Comparison of ENCODE assay signal across 17 cellular contexts in the genomic region with DNA sequence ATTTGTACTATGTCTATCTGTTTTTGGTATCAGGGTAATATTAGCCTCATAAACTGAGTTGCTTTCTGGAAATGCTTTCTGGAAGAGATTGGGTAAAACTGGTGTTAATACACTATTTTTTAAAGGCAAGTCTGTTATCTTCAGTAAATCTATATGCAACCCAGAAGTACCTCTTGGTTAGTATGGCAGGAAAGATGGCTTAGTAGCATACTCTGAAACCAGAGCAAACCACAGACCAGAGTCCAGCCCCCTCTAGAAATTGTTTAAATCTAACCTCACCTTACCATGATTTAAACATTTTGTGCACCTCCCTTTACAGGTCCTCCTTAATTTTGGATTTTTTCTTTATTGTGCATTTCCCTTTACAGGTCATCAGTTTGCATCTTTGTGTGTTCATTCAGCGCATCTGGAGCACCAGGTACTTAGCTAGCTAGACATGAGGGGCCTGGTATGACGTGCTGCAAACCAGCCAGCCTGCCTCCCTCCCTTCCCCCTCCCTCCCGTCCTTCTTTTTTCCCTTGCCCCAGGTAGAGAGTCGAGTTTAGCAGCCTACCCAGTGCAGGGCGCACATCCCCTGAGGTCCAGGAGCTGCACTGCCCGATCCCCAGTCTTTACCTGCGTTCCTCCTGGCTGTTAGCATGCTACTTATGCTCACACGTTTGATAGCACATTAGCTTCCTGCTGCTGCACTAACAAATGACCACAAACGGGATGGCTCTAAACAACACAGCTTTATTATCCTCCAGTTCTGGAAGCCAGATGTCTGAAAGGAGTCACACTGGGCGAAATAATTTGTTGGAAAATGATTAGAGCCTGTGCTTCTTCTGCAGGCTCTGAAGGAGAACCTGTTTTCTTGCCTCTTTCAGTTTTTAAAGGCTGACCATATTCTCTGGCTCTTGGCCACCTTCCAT.
DNase-seq lines count a peak whose midpoint lies in the region; ATAC-seq and TF ChIP-seq lines count a peak whose summit lies in the region.
"Had no signal": no experiment of that assay in that cellular context is flagged by ENCODE, and none has a peak within 500 bp of the region (broad histone marks: within the 10 kb centered on the region; RNA-seq: fewer than 3 reads in every experiment).

No MANE protein-coding gene starts in this region.

- H3K36me3 ChIP-seq in neural cell (ENCODE audit: insufficient read depth, low read length): no peaks in the 10 kb centered on the region
- no peaks in the 10 kb centered on the region for H3K36me3 ChIP-seq in endodermal cell (ENCODE audit: control insufficient read depth, insufficient read depth, low read length)

- no peaks in the 10 kb centered on the region for H3K9me3 Mint-ChIP-seq in endodermal cell
- H3K9me3 Mint-ChIP-seq: CD4-positive, alpha-beta T cell; T-cell had no signal

- H3K9me3 ChIP-seq in neural cell (ENCODE audit: low read length) (no peaks in the 10 kb centered on the region), endodermal cell (ENCODE audit: control insufficient read depth, low read length) (no peaks in the 10 kb centered on the region)

- no peaks in the 10 kb centered on the region for H3K79me2 ChIP-seq in neural cell (replicated peaks; ENCODE audit: insufficient read depth, low read length)

- no peak overlapping the region for H3K27ac Mint-ChIP-seq in endodermal cell
- H3K27ac Mint-ChIP-seq: B cell; CD4-positive, alpha-beta T cell; T-cell had no signal

- no peak for TF ChIP-seq EP300 in neural cell (conservative IDR thresholded peaks at IDR 0.05; ENCODE audit: poor library complexity, severe bottlenecking)

- no peaks in the 10 kb centered on the region for H3K36me3 Mint-ChIP-seq in endodermal cell (ENCODE audit: low read depth)
- H3K36me3 Mint-ChIP-seq: T-cell had no signal

- no peaks in the 10 kb centered on the region for H4K20me1 ChIP-seq in neural cell (ENCODE audit: insufficient read depth)

- H3K4me1 ChIP-seq in endodermal cell (ENCODE audit: control insufficient read depth, insufficient read depth, low read length): peaks cover 7% of the 10 kb centered on the region

- peaks cover 6% of the 10 kb centered on the region for H3K27me3 Mint-ChIP-seq in endodermal cell (ENCODE audit: insufficient read depth)

- H3K4me3 ChIP-seq in neural cell (ENCODE audit: low read length) (no peak overlapping the region), endodermal cell (ENCODE audit: low read length) (no peak overlapping the region)
- H3K4me3 ChIP-seq: PC-9 had no signal

- H3K4me2 ChIP-seq in neural cell (ENCODE audit: low read length): no peak overlapping the region
- H3K4me2 ChIP-seq: PC-9 had no signal

- 64 to 73% methylated on average over 9 to 10 of the region's 10 CpGs for WGBS in endodermal cell (ENCODE audit: insufficient coverage in 1 of 2, insufficient read length in 1 of 2), 2 experiments

- H3K9ac ChIP-seq in neural cell (ENCODE audit: low read length): no peak overlapping the region
- H3K9ac ChIP-seq in endodermal cell (ENCODE audit: extremely low read depth, low read length, poor library complexity, severe bottlenecking): no peak overlapping the region

- H3K27me3 ChIP-seq in neural cell (ENCODE audit: insufficient read depth, low read depth, low read length): peaks cover 5% of the 10 kb centered on the region
- H3K27me3 ChIP-seq in endodermal cell (ENCODE audit: control insufficient read depth, insufficient read depth, low read length, poor library complexity, severe bottlenecking): peaks cover 8% of the 10 kb centered on the region

- peaks cover 13% of the 10 kb centered on the region for H3K4me1 Mint-ChIP-seq in endodermal cell
- H3K4me1 Mint-ChIP-seq: B cell, T-cell had no signal

- ATAC-seq in SK-N-SH treated with all-trans-retinoic acid at 6 μM for 48 hours (peak; percentile 33; the same call in 1 of the 3 replicates), HG03280 (IDR thresholded peaks at IDR 0.05; ENCODE audit: unreplicated experiment) (no peak)
- ATAC-seq: T-cell had no signal

- H3F3A ChIP-seq in neural cell (ENCODE audit: insufficient read depth, low read length, poor library complexity, severe bottlenecking): no peaks in the 10 kb centered on the region

- peak; percentile 43 for DNase-seq in COR-L47 (lab: John Stamatoyannopoulos, UW)
- peak; percentile 39 for DNase-seq in NCI-H146 treated with DMSO at 0.1 percent for 48 hours (lab: John Stamatoyannopoulos, UW; ENCODE audit: unreplicated experiment)
- DNase-seq in NCI-H2029 (lab: John Stamatoyannopoulos, UW): no peak
- no peak for DNase-seq in endodermal cell
- no peak for DNase-seq in anterior cingulate cortex (lab: John Stamatoyannopoulos, UW)
- DNase-seq: CD4-positive, alpha-beta T cell; HCEC 1CT; NCI-H1694 treated with DMSO at 0.1 percent for 48 hours; NCI-H2171; NCI-H524; PC-9; T-cell had no signal

- TF ChIP-seq RAD21 in neural cell (conservative IDR thresholded peaks at IDR 0.05): no peak

- TF ChIP-seq CTCF in neural cell (IDR thresholded peaks at IDR 0.05; ENCODE audit: poor library complexity, severe bottlenecking) (no peak), endodermal cell (conservative IDR thresholded peaks at IDR 0.05) (no peak)

- H3K9me2 ChIP-seq in neural cell (ENCODE audit: insufficient read depth, low read length): no peaks in the 10 kb centered on the region

- no peak overlapping the region for H3K4me3 Mint-ChIP-seq in endodermal cell
- H3K4me3 Mint-ChIP-seq: B cell; CD4-positive, alpha-beta T cell; T-cell had no signal

- H3K27ac ChIP-seq in neural cell (ENCODE audit: low read length): no peak overlapping the region
- no peak overlapping the region for H3K27ac ChIP-seq in endodermal cell (ENCODE audit: low read depth, low read length)
- H3K27ac ChIP-seq: HL-60, PC-9 had no signal

- no peak overlapping the region for H2AFZ ChIP-seq in neural cell (ENCODE audit: low read depth, low read length)
- H2AFZ ChIP-seq: PC-9 had no signal

TF ChIP-seq in SK-N-SH treated with all-trans-retinoic acid at 6 μM for 48 hours, 23 proteins besides CTCF, POLR2A, EP300 and RAD21 (continues in another document):
- no peak for TF ChIP-seq ZFP3 (CRISPR knock-in tag; IDR thresholded peaks at IDR 0.05)
- no peak for TF ChIP-seq TOX (CRISPR knock-in tag; IDR thresholded peaks at IDR 0.05; ENCODE audit: borderline replicate concordance)
- no peak for TF ChIP-seq ZNF8 (CRISPR knock-in tag; IDR thresholded peaks at IDR 0.05)
- TF ChIP-seq, protein P1, sequence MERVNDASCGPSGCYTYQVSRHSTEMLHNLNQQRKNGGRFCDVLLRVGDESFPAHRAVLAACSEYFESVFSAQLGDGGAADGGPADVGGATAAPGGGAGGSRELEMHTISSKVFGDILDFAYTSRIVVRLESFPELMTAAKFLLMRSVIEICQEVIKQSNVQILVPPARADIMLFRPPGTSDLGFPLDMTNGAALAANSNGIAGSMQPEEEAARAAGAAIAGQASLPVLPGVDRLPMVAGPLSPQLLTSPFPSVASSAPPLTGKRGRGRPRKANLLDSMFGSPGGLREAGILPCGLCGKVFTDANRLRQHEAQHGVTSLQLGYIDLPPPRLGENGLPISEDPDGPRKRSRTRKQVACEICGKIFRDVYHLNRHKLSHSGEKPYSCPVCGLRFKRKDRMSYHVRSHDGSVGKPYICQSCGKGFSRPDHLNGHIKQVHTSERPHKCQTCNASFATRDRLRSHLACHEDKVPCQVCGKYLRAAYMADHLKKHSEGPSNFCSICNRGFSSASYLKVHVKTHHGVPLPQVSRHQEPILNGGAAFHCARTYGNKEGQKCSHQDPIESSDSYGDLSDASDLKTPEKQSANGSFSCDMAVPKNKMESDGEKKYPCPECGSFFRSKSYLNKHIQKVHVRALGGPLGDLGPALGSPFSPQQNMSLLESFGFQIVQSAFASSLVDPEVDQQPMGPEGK (CRISPR knock-in tag; IDR thresholded peaks at IDR 0.05; ENCODE audit: borderline replicate concordance): no peak
- no peak; the same call in 1 of the 2 replicates for TF ChIP-seq TCF4 (CRISPR knock-in tag; IDR thresholded peaks at IDR 0.05; ENCODE audit: borderline replicate concordance)
- TF ChIP-seq CSDC2 (CRISPR knock-in tag; IDR thresholded peaks at IDR 0.05): no peak
- no peak for TF ChIP-seq ARNTL (CRISPR knock-in tag; IDR thresholded peaks at IDR 0.05; ENCODE audit: borderline replicate concordance, low read depth)
- no peak for TF ChIP-seq ZNF70 (CRISPR knock-in tag; IDR thresholded peaks at IDR 0.05)
- TF ChIP-seq OSR1 (CRISPR knock-in tag; IDR thresholded peaks at IDR 0.05): no peak
- no peak for TF ChIP-seq SNAI2 (CRISPR knock-in tag; IDR thresholded peaks at IDR 0.05)
- no peak for TF ChIP-seq GLIS3 (CRISPR knock-in tag; IDR thresholded peaks at IDR 0.05)
- no peak for TF ChIP-seq ZNF565 (CRISPR knock-in tag; conservative IDR thresholded peaks at IDR 0.05; ENCODE audit: low read depth)

TF ChIP-seq in neural cell, 6 proteins besides CTCF, POLR2A, EP300 and RAD21:
- TF ChIP-seq, protein P2, sequence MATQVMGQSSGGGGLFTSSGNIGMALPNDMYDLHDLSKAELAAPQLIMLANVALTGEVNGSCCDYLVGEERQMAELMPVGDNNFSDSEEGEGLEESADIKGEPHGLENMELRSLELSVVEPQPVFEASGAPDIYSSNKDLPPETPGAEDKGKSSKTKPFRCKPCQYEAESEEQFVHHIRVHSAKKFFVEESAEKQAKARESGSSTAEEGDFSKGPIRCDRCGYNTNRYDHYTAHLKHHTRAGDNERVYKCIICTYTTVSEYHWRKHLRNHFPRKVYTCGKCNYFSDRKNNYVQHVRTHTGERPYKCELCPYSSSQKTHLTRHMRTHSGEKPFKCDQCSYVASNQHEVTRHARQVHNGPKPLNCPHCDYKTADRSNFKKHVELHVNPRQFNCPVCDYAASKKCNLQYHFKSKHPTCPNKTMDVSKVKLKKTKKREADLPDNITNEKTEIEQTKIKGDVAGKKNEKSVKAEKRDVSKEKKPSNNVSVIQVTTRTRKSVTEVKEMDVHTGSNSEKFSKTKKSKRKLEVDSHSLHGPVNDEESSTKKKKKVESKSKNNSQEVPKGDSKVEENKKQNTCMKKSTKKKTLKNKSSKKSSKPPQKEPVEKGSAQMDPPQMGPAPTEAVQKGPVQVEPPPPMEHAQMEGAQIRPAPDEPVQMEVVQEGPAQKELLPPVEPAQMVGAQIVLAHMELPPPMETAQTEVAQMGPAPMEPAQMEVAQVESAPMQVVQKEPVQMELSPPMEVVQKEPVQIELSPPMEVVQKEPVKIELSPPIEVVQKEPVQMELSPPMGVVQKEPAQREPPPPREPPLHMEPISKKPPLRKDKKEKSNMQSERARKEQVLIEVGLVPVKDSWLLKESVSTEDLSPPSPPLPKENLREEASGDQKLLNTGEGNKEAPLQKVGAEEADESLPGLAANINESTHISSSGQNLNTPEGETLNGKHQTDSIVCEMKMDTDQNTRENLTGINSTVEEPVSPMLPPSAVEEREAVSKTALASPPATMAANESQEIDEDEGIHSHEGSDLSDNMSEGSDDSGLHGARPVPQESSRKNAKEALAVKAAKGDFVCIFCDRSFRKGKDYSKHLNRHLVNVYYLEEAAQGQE (IDR thresholded peaks at IDR 0.05; ENCODE audit: borderline replicate concordance): no peak
- TF ChIP-seq POLR2AphosphoS5 (IDR thresholded peaks at IDR 0.05) (peak; percentile 47), EZH2 (IDR thresholded peaks at IDR 0.05; ENCODE audit: borderline replicate concordance, insufficient read depth, low read length, poor library complexity, severe bottlenecking) (no peak)

Comparison
In these comparisons a context has a peak if more than half of its experiments do, and no peak if none do; other contexts are left out.
1. DNase-seq: peak in COR-L47 (single experiment) and NCI-H146 treated with DMSO at 0.1 percent for 48 hours (single experiment); none in NCI-H2029 (single experiment), endodermal cell (single experiment) and anterior cingulate cortex (0 of 58).